In genomic region chr12:6915023-6915788, GRCh38 we compare ENCODE assay signal across 6 cellular contexts. TPM values are rescaled to one million over a fixed set of nuclear protein-coding genes. Genes with fewer than 3 reads are reported as not detected.
DNase-seq lines count a peak whose midpoint lies in the region; ATAC-seq and TF ChIP-seq lines count a peak whose summit lies in the region.
"Had no signal": no experiment of that assay in that cellular context is flagged by ENCODE, and none has a peak within 500 bp of the region (broad histone marks: within the 10 kb centered on the region; RNA-seq: fewer than 3 reads in every experiment).

No MANE protein-coding gene starts in this region.

- no peaks in the 10 kb centered on the region for H3K9me3 Mint-ChIP-seq in activated CD4-positive, alpha-beta memory T cell treated with anti-CD3 and anti-CD28 coated beads, Interleukin-2, amount 10 ng/mL, durations not matched to agents 7 days and 5 days

- H3K27ac Mint-ChIP-seq in activated CD4-positive, alpha-beta memory T cell treated with anti-CD3 and anti-CD28 coated beads, Interleukin-2, amount 10 ng/mL, durations not matched to agents 7 days and 5 days, result peak overlapping the region; percentile 80

- POLR2A ChIA-PET in activated CD4-positive, alpha-beta memory T cell treated with anti-CD3 and anti-CD28 coated beads, Interleukin-2, amount 10 ng/mL, durations not matched to agents 7 days and 5 days (lab: Charles Lee), result interaction anchor here (1.0 to 4.5 kb wide), 10 partner anchors 9 to 48 kb away, joined by 3 to 33 read pairs (median 4); partner anchors contain the start of genes C12orf57, LRRC23, RNU7-1 and SPSB2

- intact Hi-C loops in lower lobe of right lung (cut with DNase I), result no loop called here

- peaks cover 15% of the 10 kb centered on the region for H3K4me1 ChIP-seq in lower lobe of right lung

- peaks cover 44% of the 10 kb centered on the region for H3K36me3 Mint-ChIP-seq in activated CD4-positive, alpha-beta memory T cell treated with anti-CD3 and anti-CD28 coated beads, Interleukin-2, amount 10 ng/mL, durations not matched to agents 7 days and 5 days (ENCODE audit: low read depth)

- no peak for DNase-seq in activated CD4-positive, alpha-beta memory T cell treated with anti-CD3 and anti-CD28 coated beads, Interleukin-2, amount 10 ng/mL, durations not matched to agents 7 days and 5 days
- peak; percentile 49 for DNase-seq in lower lobe of right lung

- H3K27me3 ChIP-seq in lower lobe of right lung (ENCODE audit: low read depth), result peaks cover 4% of the 10 kb centered on the region

- no peak for TF ChIP-seq CTCF in lower lobe of right lung (IDR thresholded peaks at IDR 0.05)

- H3K27me3 Mint-ChIP-seq in activated CD4-positive, alpha-beta memory T cell treated with anti-CD3 and anti-CD28 coated beads, Interleukin-2, amount 10 ng/mL, durations not matched to agents 7 days and 5 days, result no peaks in the 10 kb centered on the region

- H3K4me1 Mint-ChIP-seq in activated CD4-positive, alpha-beta memory T cell treated with anti-CD3 and anti-CD28 coated beads, Interleukin-2, amount 10 ng/mL, durations not matched to agents 7 days and 5 days, result peaks cover 58% of the 10 kb centered on the region

- H3K4me3 Mint-ChIP-seq in activated CD4-positive, alpha-beta memory T cell treated with anti-CD3 and anti-CD28 coated beads, Interleukin-2, amount 10 ng/mL, durations not matched to agents 7 days and 5 days, result peak overlapping the region; percentile 90

- CTCF ChIA-PET in activated CD4-positive, alpha-beta memory T cell treated with anti-CD3 and anti-CD28 coated beads, Interleukin-2, amount 10 ng/mL, durations not matched to agents 7 days and 5 days (lab: Charles Lee), result interaction anchor here (0.9 to 3.4 kb wide), 4 partner anchors 9 to 42 kb away, joined by 4 to 20 read pairs (median 8); partner anchors contain the start of gene SPSB2

- peak overlapping the region; percentile 76 for H3K27ac ChIP-seq in lower lobe of right lung

- peak overlapping the region; percentile 83 for H3K4me3 ChIP-seq in lower lobe of right lung

- no peaks in the 10 kb centered on the region for H3K9me3 ChIP-seq in lower lobe of right lung

- H3K36me3 ChIP-seq in lower lobe of right lung, result peaks cover 16% of the 10 kb centered on the region

- ATAC-seq in HG03025 (IDR thresholded peaks at IDR 0.05; ENCODE audit: low FRiP score, unreplicated experiment) (peak; percentile 12), lower lobe of right lung (peak; percentile 5 to 24), GM21390 (IDR thresholded peaks at IDR 0.05; ENCODE audit: unreplicated experiment) (no peak), GM18502 (IDR thresholded peaks at IDR 0.05; ENCODE audit: poor library complexity, unreplicated experiment) (no peak)

RNA-seq across cellular contexts. Expression of gene ENO2, which starts 0.8 kb away (rescaled TPM):
- total RNA-seq in activated CD4-positive, alpha-beta memory T cell treated with anti-CD3 and anti-CD28 coated beads, Interleukin-2, amount 10 ng/mL, durations not matched to agents 7 days and 5 days, result 100 to 1,000 TPM; 206 to 207 TPM
- 41.9 TPM for total RNA-seq in lower lobe of right lung

RNA-seq across cellular contexts. Expression of gene LRRC23, which starts 10.6 kb away (rescaled TPM):
- 1 to 10 TPM; 5.7 to 6.1 TPM for total RNA-seq in activated CD4-positive, alpha-beta memory T cell treated with anti-CD3 and anti-CD28 coated beads, Interleukin-2, amount 10 ng/mL, durations not matched to agents 7 days and 5 days
- total RNA-seq in lower lobe of right lung, result 26.6 TPM

RNA-seq across cellular contexts. Expression of gene ATN1, which starts 12.6 kb away (rescaled TPM):
- 10 to 100 TPM; 33.9 to 34.6 TPM for total RNA-seq in activated CD4-positive, alpha-beta memory T cell treated with anti-CD3 and anti-CD28 coated beads, Interleukin-2, amount 10 ng/mL, durations not matched to agents 7 days and 5 days
- 123 TPM for total RNA-seq in lower lobe of right lung

RNA-seq across cellular contexts. Expression of gene RNU7-1, which starts 28.4 kb away (rescaled TPM):
- not detected for total RNA-seq in activated CD4-positive, alpha-beta memory T cell treated with anti-CD3 and anti-CD28 coated beads, Interleukin-2, amount 10 ng/mL, durations not matched to agents 7 days and 5 days
- not detected for total RNA-seq in lower lobe of right lung
- total RNA-seq: glomerular endothelial cell had no signal

RNA-seq across cellular contexts. Expression of gene C12orf57, which starts 28.6 kb away (rescaled TPM):
- 100 to 1,000 TPM; 141 TPM for total RNA-seq in activated CD4-positive, alpha-beta memory T cell treated with anti-CD3 and anti-CD28 coated beads, Interleukin-2, amount 10 ng/mL, durations not matched to agents 7 days and 5 days
- total RNA-seq in lower lobe of right lung, result 181 TPM

Comparison
In these comparisons a context has a peak if more than half of its experiments do, and no peak if none do; other contexts are left out.
1. ATAC-seq: peak in HG03025 (single experiment) and lower lobe of right lung (2 of 2); none in GM21390 (single experiment) and GM18502 (single experiment).